ENCODE assay signal across 16 cellular contexts in genomic region chr15:67009576-67010569, GRCh38.
"Had no signal": no experiment of that assay in that cellular context is flagged by ENCODE, and none has a peak within 500 bp of the region (broad histone marks: within the 10 kb centered on the region; RNA-seq: fewer than 3 reads in every experiment).

No MANE protein-coding gene starts in this region.

- ATAC-seq: effector memory CD8-positive, alpha-beta T cell; heart right ventricle; left colon; mucosa of descending colon; naive thymus-derived CD4-positive, alpha-beta T cell; stimulated activated naive B cell treated with anti-CD40 and anti-IgM and Interleukin-4, amounts not matched to agents 10 μg/mL and 1 μg/mL and 100 μg/mL, for 72 hours; T-cell had no signal

- H3K36me3 Mint-ChIP-seq: activated CD4-positive, alpha-beta memory T cell treated with anti-CD3 and anti-CD28 coated beads for 36 hours; naive thymus-derived CD4-positive, alpha-beta T cell; stimulated activated naive B cell treated with anti-CD40 and anti-IgM and Interleukin-4, amounts not matched to agents 10 μg/mL and 1 μg/mL and 100 μg/mL, for 72 hours; T-cell had no signal

- H3K27ac Mint-ChIP-seq: activated CD4-positive, alpha-beta memory T cell treated with anti-CD3 and anti-CD28 coated beads for 36 hours; effector memory CD8-positive, alpha-beta T cell; naive thymus-derived CD4-positive, alpha-beta T cell; T-cell had no signal

- H3K36me3 ChIP-seq: ascending aorta, heart right ventricle, transverse colon had no signal

- H3K4me1 Mint-ChIP-seq: T-cell had no signal

- H3K9me3 Mint-ChIP-seq: activated CD4-positive, alpha-beta memory T cell treated with anti-CD3 and anti-CD28 coated beads for 36 hours; effector memory CD8-positive, alpha-beta T cell; stimulated activated naive B cell treated with anti-CD40 and anti-IgM and Interleukin-4, amounts not matched to agents 10 μg/mL and 1 μg/mL and 100 μg/mL, for 72 hours; T-cell had no signal

- H3K4me1 ChIP-seq: parathyroid adenoma, transverse colon had no signal

- H3K4me3 Mint-ChIP-seq: activated CD4-positive, alpha-beta memory T cell treated with anti-CD3 and anti-CD28 coated beads for 36 hours; effector memory CD8-positive, alpha-beta T cell; naive thymus-derived CD4-positive, alpha-beta T cell; stimulated activated naive B cell treated with anti-CD40 and anti-IgM and Interleukin-4, amounts not matched to agents 10 μg/mL and 1 μg/mL and 100 μg/mL, for 72 hours; T-cell had no signal

- H2AFZ ChIP-seq: parathyroid adenoma had no signal

- H3K9ac ChIP-seq: parathyroid adenoma had no signal

- H3K27me3 Mint-ChIP-seq: activated CD4-positive, alpha-beta memory T cell treated with anti-CD3 and anti-CD28 coated beads for 36 hours; effector memory CD8-positive, alpha-beta T cell; T-cell had no signal

- DNase-seq: activated CD4-positive, alpha-beta memory T cell treated with anti-CD3 and anti-CD28 coated beads for 36 hours; activated CD4-positive, alpha-beta T cell treated with anti-CD3 and anti-CD28 coated beads for 1 hour; activated naive CD4-positive, alpha-beta T cell treated with Interleukin-2 at 50 U/mL for 16 hours; dermis blood vessel endothelial cell; effector memory CD8-positive, alpha-beta T cell; heart right ventricle; left colon; mucosa of descending colon; naive thymus-derived CD4-positive, alpha-beta T cell; stimulated activated CD4-positive, alpha-beta T cell treated with anti-CD3 and anti-CD28 coated beads, Interleukin-2, amount 100 ng/mL, for 48 hours; stimulated activated naive B cell treated with anti-CD40 and anti-IgM and Interleukin-4, amounts not matched to agents 10 μg/mL and 1 μg/mL and 100 μg/mL, for 72 hours; T-cell; T1000; transverse colon had no signal

- H3K27ac ChIP-seq: ascending aorta, heart right ventricle, parathyroid adenoma, transverse colon had no signal

- H3K79me2 ChIP-seq: parathyroid adenoma had no signal

- H3K4me3 ChIP-seq: ascending aorta, heart right ventricle, mucosa of descending colon, transverse colon had no signal

- H3K27me3 ChIP-seq: ascending aorta, heart right ventricle, transverse colon had no signal

- H3K9me3 ChIP-seq: ascending aorta, mucosa of descending colon, transverse colon had no signal
